ENCODE assay signal across 21 cellular contexts in genomic region chr17:65677932-65678331, GRCh38.
DNase-seq lines count a peak whose midpoint lies in the region; ATAC-seq and TF ChIP-seq lines count a peak whose summit lies in the region.
"Had no signal": no experiment of that assay in that cellular context is flagged by ENCODE, and none has a peak within 500 bp of the region (broad histone marks: within the 10 kb centered on the region; RNA-seq: fewer than 3 reads in every experiment).

No MANE protein-coding gene starts in this region.

- in situ Hi-C loops in GM23248 (cut with MboI) = no loop called here

- CTCF ChIA-PET in RWPE1 (lab: Yijun Ruan, JAX) = interaction anchor here (0.6 kb wide), 1 partner anchor 239 kb away, joined by 6 read pairs; no protein-coding TSS in a partner anchor

- H4K20me1 ChIP-seq in GM23248 (ENCODE audit: insufficient read depth) = no peaks in the 10 kb centered on the region

- H3K36me3 ChIP-seq in GM23248 (ENCODE audit: low read depth) = no peaks in the 10 kb centered on the region
- H3K36me3 ChIP-seq: ascending aorta, tibial artery had no signal

- no peak for TF ChIP-seq CTCF in RWPE1 (conservative IDR thresholded peaks at IDR 0.05; ENCODE audit: low read depth)
- no peak for TF ChIP-seq CTCF in fibroblast of mammary gland (conservative IDR thresholded peaks at IDR 0.05; ENCODE audit: control insufficient read depth, insufficient read depth, low read depth, low read length)

- H3K9me2 ChIP-seq in GM23248 (ENCODE audit: insufficient read depth) = no peaks in the 10 kb centered on the region

- ATAC-seq in GM21367 (IDR thresholded peaks at IDR 0.05; ENCODE audit: unreplicated experiment) (no peak), HG03108 (IDR thresholded peaks at IDR 0.05; ENCODE audit: unreplicated experiment) (no peak)
- ATAC-seq: stimulated activated naive B cell treated with anti-CD40 and anti-IgM and Interleukin-4, amounts not matched to agents 10 μg/mL and 1 μg/mL and 100 μg/mL, for 72 hours had no signal

- peaks cover 10% of the 10 kb centered on the region; the same call in 1 of the 2 replicates for H3F3A ChIP-seq in GM23248 (ENCODE audit: insufficient read depth)

- peaks cover 19% of the 10 kb centered on the region for H3K4me1 ChIP-seq in GM23248 (ENCODE audit: insufficient read depth)
- H3K4me1 ChIP-seq: ascending aorta, tibial artery had no signal

- no peaks in the 10 kb centered on the region for H3K27me3 ChIP-seq in GM23248 (replicated peaks; ENCODE audit: insufficient read depth)
- H3K27me3 ChIP-seq: ascending aorta, tibial artery had no signal

- no peak overlapping the region for H3K9ac ChIP-seq in GM23248

- TF ChIP-seq POLR2A in erythroblast (IDR thresholded peaks at IDR 0.05; ENCODE audit: low read length) = no peak

- H3K4me3 ChIP-seq in GM23248 (peak overlapping the region; percentile 13; the same call in 1 of the 2 replicates), fibroblast of mammary gland (ENCODE audit: control insufficient read depth, low read depth, low read length) (no peak overlapping the region)
- H3K4me3 ChIP-seq: ascending aorta, tibial artery had no signal

- H2AFZ ChIP-seq in GM23248 = peak overlapping the region; percentile 32; the same call in 1 of the 2 replicates

- H3K79me2 ChIP-seq in GM23248 (ENCODE audit: insufficient read depth) = no peaks in the 10 kb centered on the region

- POLR2A ChIA-PET in RWPE1 (lab: Yijun Ruan, JAX; ENCODE audit: low non-redundant PET) = no interaction called here

- DNase-seq in GM23248 = peak; percentile 62
- DNase-seq in RWPE1 (ENCODE audit: low spot score) = peak; percentile 16
- peak; percentile 25 for DNase-seq in fibroblast of mammary gland (ENCODE audit: low read depth)
- DNase-seq in renal cortical epithelial cell (ENCODE audit: low read depth) = peak; percentile 30
- no peak for DNase-seq in erythroblast (lab: John Stamatoyannopoulos, UW)
- DNase-seq: activated CD4-positive, alpha-beta T cell treated with anti-CD3 and anti-CD28 coated beads, Interleukin-2, amount 10 ng/mL, durations not matched to agents 24 days and 14 days; activated CD8-positive, alpha-beta memory T cell treated with anti-CD3 and anti-CD28 coated beads, Interleukin-2, amount 50 U/mL, for 48 hours; activated naive CD4-positive, alpha-beta T cell treated with Interleukin-2 at 50 U/mL for 16 hours; C1 segment of cervical spinal cord; DMS 273 treated with DMSO at 0.1 percent for 48 hours; glutamatergic neuron; immature natural killer cell; mesendoderm; NCI-H1694 treated with DMSO at 0.1 percent for 48 hours; NCI-H526; stimulated activated CD4-positive, alpha-beta T cell treated with anti-CD3 and anti-CD28 coated beads, Interleukin-15, amount 100 ng/mL, for 24 hours; stimulated activated naive B cell treated with anti-CD40 and anti-IgM and Interleukin-4, amounts not matched to agents 10 μg/mL and 1 μg/mL and 100 μg/mL, for 72 hours; tibial artery had no signal

- 5 to 10% methylated on average over 2 of the region's 2 CpGs for WGBS in GM23248 (ENCODE audit: low coverage in 1 of 2, low lambda C conversion rate in 2 of 2, missing lambda C conversion rate in 2 of 2), 2 experiments

- no peaks in the 10 kb centered on the region for H3K9me3 ChIP-seq in GM23248 (ENCODE audit: low read depth)
- H3K9me3 ChIP-seq: ascending aorta, tibial artery had no signal

- peak overlapping the region; percentile 38 for H3K4me2 ChIP-seq in GM23248 (ENCODE audit: unreplicated experiment)

- H3K27ac ChIP-seq in GM23248 (no peak overlapping the region), RWPE1 (no peak overlapping the region)
- H3K27ac ChIP-seq: ascending aorta, tibial artery had no signal

Comparison
In these comparisons a context has a peak if more than half of its experiments do, and no peak if none do; other contexts are left out.
1. DNase-seq: peak in GM23248 (single experiment), RWPE1 (single experiment), fibroblast of mammary gland (single experiment) and renal cortical epithelial cell (single experiment); none in erythroblast (0 of 2).